ENCODE assay signal across 8 cellular contexts in genomic region chr7:144835166-144835611, GRCh38. TPM values are rescaled to one million over a fixed set of nuclear protein-coding genes. Genes with fewer than 3 reads are reported as not detected.
DNase-seq lines count a peak whose midpoint lies in the region; ATAC-seq and TF ChIP-seq lines count a peak whose summit lies in the region.

No MANE protein-coding gene starts in this region.

- WGBS in aorta, 2 donors, result 0% methylated on average over 24 of the region's 24 CpGs

- H3K79me2 ChIP-seq in neural cell (replicated peaks; ENCODE audit: insufficient read depth, low read length), result no peaks in the 10 kb centered on the region

- H3F3A ChIP-seq in neural cell (ENCODE audit: insufficient read depth, low read length, poor library complexity, severe bottlenecking), result peaks cover 7% of the 10 kb centered on the region

- peak; percentile 9 to 16 for ATAC-seq in CD4-positive, CD25-positive, alpha-beta regulatory T cell (ENCODE audit: low read depth in 2 of 2)
- peak; percentile 35 for ATAC-seq in GM19035 (IDR thresholded peaks at IDR 0.05; ENCODE audit: unreplicated experiment)
- peak; percentile 27 for ATAC-seq in HG03159 (IDR thresholded peaks at IDR 0.05; ENCODE audit: unreplicated experiment)
- peak; percentile 67 for ATAC-seq in aorta (ENCODE audit: low FRiP score)

- peaks cover 0 to 6% (median 0%) of the 10 kb centered on the region in 7 donors for H3K9me3 Mint-ChIP-seq in CD4-positive, CD25-positive, alpha-beta regulatory T cell

- peaks cover 28% of the 10 kb centered on the region for H3K4me1 ChIP-seq in CD4-positive, CD25-positive, alpha-beta regulatory T cell (ENCODE audit: control insufficient read depth, insufficient read depth, low read length, poor library complexity, severe bottlenecking)
- no peaks in the 10 kb centered on the region for H3K4me1 ChIP-seq in aorta (ENCODE audit: control insufficient read depth in 1 of 2, insufficient read depth in 2 of 2, low read length in 2 of 2)

- no peaks in the 10 kb centered on the region for H3K27me3 ChIP-seq in CD4-positive, CD25-positive, alpha-beta regulatory T cell (ENCODE audit: control insufficient read depth, insufficient read depth, low read length)
- H3K27me3 ChIP-seq in neural cell (ENCODE audit: insufficient read depth, low read depth, low read length), result no peaks in the 10 kb centered on the region
- H3K27me3 ChIP-seq in aorta (ENCODE audit: control insufficient read depth in 1 of 2, insufficient read depth in 2 of 2, low read length in 1 of 2), result no peaks in the 10 kb centered on the region

- H3K4me3 Mint-ChIP-seq in CD4-positive, CD25-positive, alpha-beta regulatory T cell, result peak overlapping the region; percentile 95 to 99 (median 96)

- peak overlapping the region; percentile 83 for H3K9ac ChIP-seq in neural cell (ENCODE audit: low read length)

- intact Hi-C loops in aorta (cut with DNase I), result loop anchor here (5.0 to 10.0 kb wide), 2 partner anchors 50 to 98 kb away; no protein-coding TSS in a partner anchor

- H3K27ac ChIP-seq in CD4-positive, CD25-positive, alpha-beta regulatory T cell (ENCODE audit: insufficient read depth, low read length, poor library complexity, severe bottlenecking), result peak overlapping the region; percentile 94
- H3K27ac ChIP-seq in neural cell (ENCODE audit: low read length) (peak overlapping the region; percentile 91), aorta (ENCODE audit: low read depth in 1 of 2, low read length in 2 of 2) (peak overlapping the region; percentile 87 to 99)

- H3K27me3 Mint-ChIP-seq in CD4-positive, CD25-positive, alpha-beta regulatory T cell, result no peaks in the 10 kb centered on the region

- peak overlapping the region; percentile 54 for H3K4me2 ChIP-seq in neural cell (ENCODE audit: low read length)

- no peaks in the 10 kb centered on the region for H3K9me3 ChIP-seq in CD4-positive, CD25-positive, alpha-beta regulatory T cell (ENCODE audit: control insufficient read depth in 2 of 2, low read length in 2 of 2)
- H3K9me3 ChIP-seq in neural cell (ENCODE audit: low read length) (no peaks in the 10 kb centered on the region), aorta (ENCODE audit: control insufficient read depth, low read length) (no peaks in the 10 kb centered on the region)

- peak in 2 of 3 donors; percentile 23 to 71 for DNase-seq in CD4-positive, CD25-positive, alpha-beta regulatory T cell
- DNase-seq in NCI-H748 treated with DMSO at 0.1 percent for 48 hours (lab: John Stamatoyannopoulos, UW), result peak; percentile 47
- DNase-seq in activated T-helper 1 cell treated with anti-CD3 and anti-CD28 coated beads, Interleukin-2, amount 50 U/mL, for 16 hours (ENCODE audit: low read depth in 1 of 2, low spot score in 1 of 2), result peak; percentile 5 to 32
- peak; percentile 56 for DNase-seq in foreskin melanocyte
- peak; percentile 52 to 73 for DNase-seq in aorta

- H3K4me1 Mint-ChIP-seq in CD4-positive, CD25-positive, alpha-beta regulatory T cell, result peaks cover 22 to 61% (median 26%) of the 10 kb centered on the region in 4 donors

- no peaks in the 10 kb centered on the region for H3K36me3 ChIP-seq in CD4-positive, CD25-positive, alpha-beta regulatory T cell (ENCODE audit: control insufficient read depth, insufficient read depth, low read length)
- H3K36me3 ChIP-seq in neural cell (ENCODE audit: insufficient read depth, low read length), result no peaks in the 10 kb centered on the region
- H3K36me3 ChIP-seq in aorta (ENCODE audit: control insufficient read depth in 1 of 2, insufficient read depth in 2 of 2, low read length in 1 of 2), result no peaks in the 10 kb centered on the region

- peaks cover 8% of the 10 kb centered on the region for H3K36me3 Mint-ChIP-seq in CD4-positive, CD25-positive, alpha-beta regulatory T cell

- no peak for TF ChIP-seq CTCF in neural cell (IDR thresholded peaks at IDR 0.05; ENCODE audit: poor library complexity, severe bottlenecking)

- no peak for TF ChIP-seq RAD21 in neural cell (conservative IDR thresholded peaks at IDR 0.05)

- no peaks in the 10 kb centered on the region for H4K20me1 ChIP-seq in neural cell (ENCODE audit: insufficient read depth)

- no peaks in the 10 kb centered on the region for H3K9me2 ChIP-seq in neural cell (ENCODE audit: insufficient read depth, low read length)

- H2AFZ ChIP-seq in neural cell (ENCODE audit: low read depth, low read length), result peak overlapping the region; percentile 94

- TF ChIP-seq EP300 in neural cell (conservative IDR thresholded peaks at IDR 0.05; ENCODE audit: poor library complexity, severe bottlenecking), result no peak

- H3K27ac Mint-ChIP-seq in CD4-positive, CD25-positive, alpha-beta regulatory T cell, result peak overlapping the region; percentile 99 to 100 (median 100)

- peak overlapping the region; percentile 90 for H3K4me3 ChIP-seq in CD4-positive, CD25-positive, alpha-beta regulatory T cell (ENCODE audit: low read depth, low read length)
- H3K4me3 ChIP-seq in neural cell (ENCODE audit: low read length), result peak overlapping the region; percentile 83
- peak overlapping the region; percentile 77 to 86 for H3K4me3 ChIP-seq in aorta (ENCODE audit: low read length in 2 of 2)

TF ChIP-seq in neural cell, 6 proteins besides CTCF, POLR2A, EP300 and RAD21:
- TF ChIP-seq EZH2 (IDR thresholded peaks at IDR 0.05; ENCODE audit: borderline replicate concordance, insufficient read depth, low read length, poor library complexity, severe bottlenecking), result no peak
- no peak for TF ChIP-seq TAF1 (IDR thresholded peaks at IDR 0.05; ENCODE audit: low read depth)
- no peak for TF ChIP-seq MXI1 (conservative IDR thresholded peaks at IDR 0.05; ENCODE audit: poor library complexity, severe bottlenecking)
- TF ChIP-seq SMC3 (conservative IDR thresholded peaks at IDR 0.05; ENCODE audit: poor library complexity), result peak; percentile 18
- TF ChIP-seq POLR2AphosphoS5 (IDR thresholded peaks at IDR 0.05), result peak; percentile 37
- TF ChIP-seq, protein P1, sequence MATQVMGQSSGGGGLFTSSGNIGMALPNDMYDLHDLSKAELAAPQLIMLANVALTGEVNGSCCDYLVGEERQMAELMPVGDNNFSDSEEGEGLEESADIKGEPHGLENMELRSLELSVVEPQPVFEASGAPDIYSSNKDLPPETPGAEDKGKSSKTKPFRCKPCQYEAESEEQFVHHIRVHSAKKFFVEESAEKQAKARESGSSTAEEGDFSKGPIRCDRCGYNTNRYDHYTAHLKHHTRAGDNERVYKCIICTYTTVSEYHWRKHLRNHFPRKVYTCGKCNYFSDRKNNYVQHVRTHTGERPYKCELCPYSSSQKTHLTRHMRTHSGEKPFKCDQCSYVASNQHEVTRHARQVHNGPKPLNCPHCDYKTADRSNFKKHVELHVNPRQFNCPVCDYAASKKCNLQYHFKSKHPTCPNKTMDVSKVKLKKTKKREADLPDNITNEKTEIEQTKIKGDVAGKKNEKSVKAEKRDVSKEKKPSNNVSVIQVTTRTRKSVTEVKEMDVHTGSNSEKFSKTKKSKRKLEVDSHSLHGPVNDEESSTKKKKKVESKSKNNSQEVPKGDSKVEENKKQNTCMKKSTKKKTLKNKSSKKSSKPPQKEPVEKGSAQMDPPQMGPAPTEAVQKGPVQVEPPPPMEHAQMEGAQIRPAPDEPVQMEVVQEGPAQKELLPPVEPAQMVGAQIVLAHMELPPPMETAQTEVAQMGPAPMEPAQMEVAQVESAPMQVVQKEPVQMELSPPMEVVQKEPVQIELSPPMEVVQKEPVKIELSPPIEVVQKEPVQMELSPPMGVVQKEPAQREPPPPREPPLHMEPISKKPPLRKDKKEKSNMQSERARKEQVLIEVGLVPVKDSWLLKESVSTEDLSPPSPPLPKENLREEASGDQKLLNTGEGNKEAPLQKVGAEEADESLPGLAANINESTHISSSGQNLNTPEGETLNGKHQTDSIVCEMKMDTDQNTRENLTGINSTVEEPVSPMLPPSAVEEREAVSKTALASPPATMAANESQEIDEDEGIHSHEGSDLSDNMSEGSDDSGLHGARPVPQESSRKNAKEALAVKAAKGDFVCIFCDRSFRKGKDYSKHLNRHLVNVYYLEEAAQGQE (IDR thresholded peaks at IDR 0.05; ENCODE audit: borderline replicate concordance), result peak; percentile 12
TF ChIP-seq in neural cell: peak in this region for 3.

RNA-seq across cellular contexts. Expression of gene TPK1, which starts 0.7 kb away (rescaled TPM):
- 38.8 TPM for total RNA-seq in CD4-positive, CD25-positive, alpha-beta regulatory T cell
- 10 to 100 TPM; 30.5 to 32.5 (median 31.5) TPM for polyA plus RNA-seq in CD4-positive, CD25-positive, alpha-beta regulatory T cell
- polyA plus RNA-seq in neural cell (3.5 and 6.2 TPM in 2 replicates), aorta (10 to 100 TPM in 1 of 2 donors, 1 to 10 TPM in 1; 6.7 to 13.3 TPM)
- 9.8 and 11.2 TPM in 2 replicates for polyA minus RNA-seq in neural cell
- total RNA-seq in aorta, result 10 to 100 TPM; 11.5 to 14.1 TPM

Comparison
In these comparisons a context has a peak if more than half of its experiments do, and no peak if none do; other contexts are left out.
1. Peak in every context shown above with its lines: DNase-seq, ATAC-seq, H3K4me3 ChIP-seq and H3K27ac ChIP-seq.
2. ATAC-seq: peak in every context shown above with its lines; median percentile 67 in aorta; 35 in GM19035; 27 in HG03159; 12 in CD4-positive, CD25-positive, alpha-beta regulatory T cell.